ENCODE assay signal across 1 cellular context in the genomic region with DNA sequence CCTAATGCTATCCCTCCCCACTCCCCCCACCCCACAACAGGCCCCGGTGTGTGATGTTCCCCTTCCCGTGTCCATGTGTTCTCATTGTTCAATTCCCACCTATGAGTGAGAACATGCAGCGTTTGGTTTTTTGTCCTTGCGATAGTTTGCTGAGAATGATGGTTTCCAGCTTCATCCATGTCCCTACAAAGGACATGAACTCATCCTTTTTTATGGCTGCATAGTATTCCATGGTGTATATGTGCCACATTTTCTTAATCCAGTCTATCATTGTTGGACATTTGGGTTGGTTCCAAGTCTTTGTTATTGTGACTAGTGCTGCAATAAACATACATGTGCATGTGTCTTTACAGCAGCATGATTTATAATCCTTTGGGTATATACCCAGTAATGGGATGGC.
TF ChIP-seq lines count a peak whose summit lies in the region.
"Not testable (repeated sequence)": the region's sequence is repeated elsewhere in the genome, so short reads cannot be mapped to it uniquely, and the experiment has no call there.

No MANE protein-coding gene starts in this region.

- CTCF ChIA-PET in HEK293 (lab: Yijun Ruan, JAX), result interaction anchor here (0.5 to 1.0 kb wide), 2 partner anchors 248 to 1339 kb away, joined by 4 to 6 read pairs; no protein-coding TSS in a partner anchor

- H3K9me3 ChIP-seq in HEK293 (ENCODE audit: control insufficient read depth, insufficient read depth, low read depth, low read length), result not testable (repeated sequence)

- not testable (repeated sequence) for H3K4me3 ChIP-seq in HEK293 (ENCODE audit: low read depth, low read length)

- not testable (repeated sequence) for H3K36me3 ChIP-seq in HEK293 (ENCODE audit: control insufficient read depth in 2 of 2, insufficient read depth in 1 of 2, low read length in 2 of 2)

- not testable (repeated sequence) for TF ChIP-seq CTCF in HEK293 (tag by site-specific recombination; IDR thresholded peaks at IDR 0.05)

- POLR2A ChIA-PET in HEK293 (lab: Yijun Ruan, JAX), result interaction anchor here (0.5 kb wide), 1 partner anchor 183 kb away, joined by 3 read pairs; no protein-coding TSS in a partner anchor

- not testable (repeated sequence) for H3K4me1 ChIP-seq in HEK293 (ENCODE audit: control insufficient read depth, insufficient read depth, low read length)

- H3K27ac ChIP-seq in HEK293 (ENCODE audit: extremely low read depth, low read depth, low read length), result not testable (repeated sequence)

TF ChIP-seq in HEK293, 187 proteins besides CTCF, POLR2A, EP300 and RAD21:
- peak; percentile 90 for TF ChIP-seq ZNF146 (tag by site-specific recombination; IDR thresholded peaks at IDR 0.05)
- TF ChIP-seq, protein P1, sequence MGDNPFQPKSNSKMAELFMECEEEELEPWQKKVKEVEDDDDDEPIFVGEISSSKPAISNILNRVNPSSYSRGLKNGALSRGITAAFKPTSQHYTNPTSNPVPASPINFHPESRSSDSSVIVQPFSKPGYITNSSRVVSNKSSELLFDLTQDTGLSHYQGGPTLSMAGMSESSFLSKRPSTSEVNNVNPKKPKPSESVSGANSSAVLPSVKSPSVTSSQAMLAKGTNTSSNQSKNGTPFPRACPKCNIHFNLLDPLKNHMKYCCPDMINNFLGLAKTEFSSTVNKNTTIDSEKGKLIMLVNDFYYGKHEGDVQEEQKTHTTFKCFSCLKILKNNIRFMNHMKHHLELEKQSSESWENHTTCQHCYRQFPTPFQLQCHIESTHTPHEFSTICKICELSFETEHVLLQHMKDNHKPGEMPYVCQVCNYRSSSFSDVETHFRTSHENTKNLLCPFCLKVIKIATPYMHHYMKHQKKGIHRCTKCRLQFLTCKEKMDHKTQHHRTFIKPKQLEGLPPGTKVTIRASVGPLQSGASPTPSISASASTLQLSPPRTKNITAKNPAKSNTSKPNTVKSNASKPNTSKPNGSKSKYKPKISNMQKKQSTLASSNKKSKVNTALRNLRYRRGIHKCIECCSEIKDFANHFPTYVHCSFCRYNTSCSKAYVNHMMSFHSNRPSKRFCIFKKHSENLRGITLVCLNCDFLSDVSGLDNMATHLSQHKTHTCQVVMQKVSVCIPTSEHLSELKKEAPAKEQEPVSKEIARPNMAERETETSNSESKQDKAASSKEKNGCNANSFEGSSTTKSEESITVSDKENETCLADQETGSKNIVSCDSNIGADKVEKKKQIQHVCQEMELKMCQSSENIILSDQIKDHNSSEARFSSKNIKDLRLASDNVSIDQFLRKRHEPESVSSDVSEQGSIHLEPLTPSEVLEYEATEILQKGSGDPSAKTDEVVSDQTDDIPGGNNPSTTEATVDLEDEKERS (tag by site-specific recombination; IDR thresholded peaks at IDR 0.05), result 0 out of 2 replicates have a peak, but pooled peaks have one; percentile 28
